Comparison of ENCODE assay signal across 8 cellular contexts in genomic region chr3:71581451-71581980, GRCh38. TPM values are rescaled to one million over a fixed set of nuclear protein-coding genes. Genes with fewer than 3 reads are reported as not detected.
DNase-seq lines count a peak whose midpoint lies in the region; ATAC-seq and TF ChIP-seq lines count a peak whose summit lies in the region.

No MANE protein-coding gene starts in this region.

- H3K9me3 ChIP-seq in osteoblast (ENCODE audit: low read depth, low read length): no peaks in the 10 kb centered on the region

- TF ChIP-seq CTCF in C4-2B (conservative IDR thresholded peaks at IDR 0.05): no peak
- no peak for TF ChIP-seq CTCF in NB4 (IDR thresholded peaks at IDR 0.05; ENCODE audit: low read depth, low read length)
- TF ChIP-seq CTCF in osteoblast (IDR thresholded peaks at IDR 0.05; ENCODE audit: extremely low read depth, low read depth, low read length): no peak

- H3K4me3 ChIP-seq in NB4 (ENCODE audit: low read depth, low read length) (peak overlapping the region; percentile 86), osteoblast (ENCODE audit: insufficient read depth, low read length) (peak overlapping the region; percentile 87)

- peaks cover 90% of the 10 kb centered on the region for H3K79me2 ChIP-seq in osteoblast (ENCODE audit: insufficient read depth, low read length)

- intact Hi-C loops in head of caudate nucleus (cut with DNase I): loop anchor here (5.0 to 10.0 kb wide), 5 partner anchors 73 to 567 kb away; no protein-coding TSS in a partner anchor

- H3K36me3 ChIP-seq in osteoblast (ENCODE audit: insufficient read depth, low read length): peaks cover 10% of the 10 kb centered on the region

- peak; percentile 73 for DNase-seq in NB4 (ENCODE audit: low read depth)
- peak; percentile 10 for DNase-seq in activated gamma-delta T cell (lab: John Stamatoyannopoulos, UW)
- DNase-seq in head of caudate nucleus: peak in 36 of 42 donors; percentile 19 to 76 (median 50)
- DNase-seq in osteoblast (ENCODE audit: insufficient read length, low spot score, missing footprints): peak; percentile 82
- no peak for DNase-seq in HuH-7 (ENCODE audit: low spot score)

- ATAC-seq in HG03442 (IDR thresholded peaks at IDR 0.05; ENCODE audit: unreplicated experiment) (no peak), HG02623 (IDR thresholded peaks at IDR 0.05; ENCODE audit: unreplicated experiment) (no peak)

- H3K4me1 ChIP-seq in osteoblast (ENCODE audit: insufficient read depth, low read length): peaks cover 42% of the 10 kb centered on the region

- no peaks in the 10 kb centered on the region for H3K27me3 ChIP-seq in osteoblast (ENCODE audit: insufficient read depth, low read length)

- peak overlapping the region; percentile 64 for H2AFZ ChIP-seq in osteoblast (ENCODE audit: low read length)

- H3K27ac ChIP-seq in C4-2B: peak overlapping the region; percentile 91
- H3K27ac ChIP-seq in osteoblast (ENCODE audit: low read depth, low read length): peak overlapping the region; percentile 89

- no peak for TF ChIP-seq POLR2A in NB4 (IDR thresholded peaks at IDR 0.05; ENCODE audit: extremely low read depth, insufficient read length)

- peak overlapping the region; percentile 95 for H3K4me2 ChIP-seq in osteoblast (ENCODE audit: insufficient read depth, low read length)

- no peaks in the 10 kb centered on the region for H4K20me1 ChIP-seq in osteoblast (ENCODE audit: insufficient read depth, low read length)

RNA-seq across cellular contexts. Expression of gene FOXP1, which starts 2.0 kb away (rescaled TPM):
- total RNA-seq in osteoblast: 195 and 228 TPM in 2 replicates
